Comparison of ENCODE assay signal across 37 cellular contexts in the genomic region with DNA sequence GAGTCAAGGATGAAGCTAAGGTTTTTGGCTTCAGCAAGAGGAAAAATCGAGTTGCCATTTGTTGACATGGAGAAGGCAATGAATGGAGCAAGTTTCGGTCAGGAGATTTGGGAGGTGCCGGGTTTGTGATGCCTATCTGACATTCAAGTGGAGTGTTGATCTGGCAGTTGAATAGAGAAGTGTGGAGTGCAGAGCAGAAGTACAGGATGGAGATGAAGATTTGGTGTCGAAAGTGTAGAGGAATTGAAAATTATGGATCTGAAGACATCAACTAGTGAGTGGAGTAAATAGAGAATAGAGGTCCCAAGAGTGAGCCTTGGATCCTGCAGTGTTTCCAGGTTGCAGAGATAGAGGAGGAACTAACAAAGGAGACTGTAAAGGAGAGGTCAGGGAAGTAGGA. TPM values are rescaled to one million over a fixed set of nuclear protein-coding genes. Genes with fewer than 3 reads are reported as not detected.
"Had no signal": no experiment of that assay in that cellular context is flagged by ENCODE, and none has a peak within 500 bp of the region (broad histone marks: within the 10 kb centered on the region; RNA-seq: fewer than 3 reads in every experiment).

No MANE protein-coding gene starts in this region.

- H3K36me3 ChIP-seq: MG63 had no signal

- H3K27me3 ChIP-seq: MG63 had no signal

- DNase-seq: Kasumi-1, MG63, MM.1S, MV-4-11, NCI-H1048, NCI-H1092, NCI-H1092 treated with DMSO at 0.1 percent for 48 hours, NCI-H1105, NCI-H1105 treated with DMSO at 0.1 percent for 48 hours, NCI-H1417, NCI-H1417 treated with DMSO at 0.1 percent for 48 hours, NCI-H1436, NCI-H1436 treated with DMSO at 0.1 percent for 48 hours, NCI-H146, NCI-H1694, NCI-H1694 treated with DMSO at 0.1 percent for 48 hours, NCI-H187, NCI-H187 treated with DMSO at 0.1 percent for 48 hours, NCI-H1930, NCI-H2029, NCI-H2029 treated with DMSO at 0.1 percent for 48 hours, NCI-H2081, NCI-H2081 treated with DMSO at 0.1 percent for 48 hours, NCI-H2107, NCI-H2171, NCI-H2171 treated with DMSO at 0.1 percent for 48 hours, NCI-H2227 treated with DMSO at 0.1 percent for 48 hours, NCI-H226, NCI-H345, NCI-H446, NCI-H446 treated with DMSO at 0.1 percent for 48 hours, NCI-H510A, NCI-H510A treated with DMSO at 0.1 percent for 48 hours, NCI-H524, NCI-H524 treated with DMSO at 0.1 percent for 48 hours had no signal

- H3K9me3 ChIP-seq: MG63 had no signal

- H3K4me3 ChIP-seq: MG63 had no signal

RNA-seq across cellular contexts. Expression of a gene that starts 52.7 kb away (rescaled TPM):
- total RNA-seq: M059J, MCF 10A had no signal
